Comparison of ENCODE assay signal across 1 cellular context in the genomic region with DNA sequence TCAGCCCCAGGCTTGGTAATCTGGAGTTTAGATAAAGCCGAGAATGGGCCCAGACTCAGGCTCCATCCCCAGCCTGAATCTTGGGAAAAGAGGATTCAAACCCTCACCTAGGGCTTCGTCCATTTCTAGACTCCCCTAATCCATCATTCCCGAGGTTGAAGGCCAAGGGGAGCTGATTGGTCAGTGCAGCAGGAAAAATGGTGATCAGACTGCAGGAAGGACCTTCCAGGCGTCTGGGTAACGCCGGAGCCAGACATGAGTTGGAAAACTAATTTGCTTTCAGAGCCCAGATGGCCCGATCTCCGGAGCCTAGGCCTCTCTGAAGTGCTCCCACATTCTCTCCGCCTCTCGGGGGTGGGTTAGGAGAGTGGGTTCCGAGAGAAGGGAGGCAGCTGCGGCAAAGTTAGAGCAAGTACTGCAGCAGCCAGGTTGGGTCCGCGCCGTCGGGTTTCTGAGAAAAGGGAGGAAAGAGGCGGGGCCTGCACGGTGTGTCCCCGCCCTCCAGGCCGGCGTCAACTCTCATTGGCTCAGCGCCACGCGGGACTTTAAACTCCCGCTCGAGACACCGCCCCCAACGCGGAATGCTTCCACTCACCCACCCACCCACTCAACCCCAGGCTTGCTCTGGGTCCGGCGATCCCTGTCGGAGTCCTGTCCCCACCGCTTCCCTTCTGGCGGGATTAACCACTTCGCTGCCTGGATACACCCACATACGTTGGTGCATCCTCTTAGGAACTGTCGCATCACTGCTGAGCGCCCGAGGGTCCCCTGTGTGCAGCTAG.
TF ChIP-seq lines count a peak whose summit lies in the region.

No MANE protein-coding gene starts in this region.

TF ChIP-seq in endothelial cell of umbilical vein, 7 proteins besides CTCF, POLR2A, EP300 and RAD21:
- TF ChIP-seq EZH2 (IDR thresholded peaks at IDR 0.05; ENCODE audit: borderline replicate concordance, low read depth, low read length, severe bottlenecking), result peak; percentile 69
- no peak for TF ChIP-seq JUN (IDR thresholded peaks at IDR 0.05; ENCODE audit: borderline replicate concordance, insufficient read depth, insufficient read length, low read depth)
